Comparison of ENCODE assay signal across 1 cellular context in the genomic region with DNA sequence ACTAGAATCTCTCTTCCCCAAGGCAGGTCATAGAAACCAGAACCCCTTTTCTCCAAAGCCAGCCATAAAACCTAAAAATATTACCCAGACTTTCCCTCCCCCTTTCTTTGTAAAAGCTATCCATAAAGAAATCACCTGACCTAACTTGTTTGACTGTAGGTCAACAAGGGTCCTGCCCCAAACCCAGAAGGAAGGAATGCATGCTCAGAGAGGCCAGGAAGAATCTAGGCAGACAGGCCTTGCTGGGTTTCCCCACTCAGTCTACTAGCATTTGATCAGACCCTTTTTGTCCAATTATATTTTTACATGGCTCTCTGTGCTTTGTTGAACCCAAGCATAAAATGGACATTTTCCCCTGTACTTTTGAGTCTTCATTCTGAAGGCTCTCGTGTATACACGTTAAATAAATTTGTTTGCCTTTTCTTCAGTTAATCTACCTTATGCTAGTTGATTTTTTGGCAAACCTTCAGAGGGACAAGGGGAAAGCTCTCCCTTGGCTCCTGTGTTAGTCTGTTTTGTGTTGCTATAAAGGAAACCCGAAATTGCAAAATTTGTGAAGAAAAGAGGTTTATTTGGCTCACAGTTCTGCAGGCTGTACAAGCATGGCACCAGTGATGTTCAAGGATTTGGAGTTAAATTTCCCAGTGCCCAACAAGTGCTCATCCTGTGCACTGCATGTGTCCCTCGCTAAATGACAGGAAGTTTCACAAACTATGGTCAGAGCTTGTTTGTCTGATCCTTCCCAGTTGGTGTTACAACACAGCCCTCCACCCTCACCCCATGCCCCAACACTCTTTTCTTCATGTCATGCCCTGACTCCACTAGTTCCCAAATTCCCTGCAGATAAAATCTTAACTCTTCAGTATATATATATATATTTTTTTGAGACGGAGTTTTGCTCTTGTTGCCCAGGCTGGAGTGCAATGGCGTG.
TF ChIP-seq lines count a peak whose summit lies in the region.

No MANE protein-coding gene starts in this region.

TF ChIP-seq in HepG2, 621 proteins besides CTCF, POLR2A, EP300 and RAD21 (continued from another document):
- TF ChIP-seq CEBPB (IDR thresholded peaks at IDR 0.05; ENCODE audit: borderline replicate concordance, low read depth, low read length) (peak; percentile 23; the same call in 1 of the 2 replicates), MED1 (CRISPR knock-in tag; IDR thresholded peaks at IDR 0.05) (0 out of 2 replicates have a peak, but pooled peaks have one; percentile 18), SMC3 (IDR thresholded peaks at IDR 0.05; ENCODE audit: low read length) (no peak), ZSCAN30 (CRISPR knock-in tag; IDR thresholded peaks at IDR 0.05) (no peak), ETV5 (CRISPR knock-in tag; IDR thresholded peaks at IDR 0.05; ENCODE audit: borderline replicate concordance) (peak; percentile 52; the same call in 1 of the 2 replicates), SOX6 (IDR thresholded peaks at IDR 0.05) (no peak), SOX6 (CRISPR knock-in tag; IDR thresholded peaks at IDR 0.05) (no peak), ZNF766 (CRISPR knock-in tag; IDR thresholded peaks at IDR 0.05; ENCODE audit: borderline replicate concordance) (peak; percentile 99; the same call in 1 of the 2 replicates), SIN3A (IDR thresholded peaks at IDR 0.05; ENCODE audit: borderline replicate concordance, low read depth, low read length) (no peak), CEBPG (CRISPR knock-in tag; IDR thresholded peaks at IDR 0.05) (peak; percentile 34; the same call in 1 of the 2 replicates)
- TF ChIP-seq, protein P1, sequence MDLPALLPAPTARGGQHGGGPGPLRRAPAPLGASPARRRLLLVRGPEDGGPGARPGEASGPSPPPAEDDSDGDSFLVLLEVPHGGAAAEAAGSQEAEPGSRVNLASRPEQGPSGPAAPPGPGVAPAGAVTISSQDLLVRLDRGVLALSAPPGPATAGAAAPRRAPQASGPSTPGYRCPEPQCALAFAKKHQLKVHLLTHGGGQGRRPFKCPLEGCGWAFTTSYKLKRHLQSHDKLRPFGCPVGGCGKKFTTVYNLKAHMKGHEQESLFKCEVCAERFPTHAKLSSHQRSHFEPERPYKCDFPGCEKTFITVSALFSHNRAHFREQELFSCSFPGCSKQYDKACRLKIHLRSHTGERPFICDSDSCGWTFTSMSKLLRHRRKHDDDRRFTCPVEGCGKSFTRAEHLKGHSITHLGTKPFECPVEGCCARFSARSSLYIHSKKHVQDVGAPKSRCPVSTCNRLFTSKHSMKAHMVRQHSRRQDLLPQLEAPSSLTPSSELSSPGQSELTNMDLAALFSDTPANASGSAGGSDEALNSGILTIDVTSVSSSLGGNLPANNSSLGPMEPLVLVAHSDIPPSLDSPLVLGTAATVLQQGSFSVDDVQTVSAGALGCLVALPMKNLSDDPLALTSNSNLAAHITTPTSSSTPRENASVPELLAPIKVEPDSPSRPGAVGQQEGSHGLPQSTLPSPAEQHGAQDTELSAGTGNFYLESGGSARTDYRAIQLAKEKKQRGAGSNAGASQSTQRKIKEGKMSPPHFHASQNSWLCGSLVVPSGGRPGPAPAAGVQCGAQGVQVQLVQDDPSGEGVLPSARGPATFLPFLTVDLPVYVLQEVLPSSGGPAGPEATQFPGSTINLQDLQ (CRISPR knock-in tag; IDR thresholded peaks at IDR 0.05), result no peak
